9 cellular contexts compared by ENCODE assay signal in the genomic region with DNA sequence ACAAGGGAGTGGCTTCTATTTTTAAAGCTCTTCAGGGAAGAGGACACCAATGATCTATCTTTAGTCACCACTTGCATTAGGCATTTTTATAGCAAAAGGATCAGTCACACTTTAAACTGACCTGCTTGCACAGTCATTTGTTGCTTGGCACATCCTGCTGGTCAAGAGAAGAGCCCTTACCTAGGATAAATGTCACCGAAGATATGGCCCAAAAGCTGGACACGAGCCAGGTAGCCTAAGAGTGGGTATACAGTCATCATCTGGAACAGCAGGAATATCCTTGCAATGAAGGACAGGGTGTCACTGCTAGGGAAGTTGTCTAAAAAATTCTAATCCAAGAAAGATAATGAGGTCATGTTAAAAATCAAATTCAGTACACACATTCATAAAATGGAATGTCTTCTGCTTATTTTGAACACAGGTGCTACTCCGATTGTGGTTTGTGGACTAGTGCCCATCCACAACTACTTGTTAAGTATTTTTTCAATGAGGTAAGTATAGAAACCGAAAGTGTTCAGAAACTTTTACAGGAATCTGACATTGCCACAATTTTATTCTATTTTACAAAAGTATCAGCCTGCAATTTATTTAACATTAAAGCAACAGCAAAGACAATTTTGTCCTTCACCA.
DNase-seq lines count a peak whose midpoint lies in the region; ATAC-seq and TF ChIP-seq lines count a peak whose summit lies in the region.
"Had no signal": no experiment of that assay in that cellular context is flagged by ENCODE, and none has a peak within 500 bp of the region (broad histone marks: within the 10 kb centered on the region; RNA-seq: fewer than 3 reads in every experiment).

No MANE protein-coding gene starts in this region.

- H3K36me3 ChIP-seq in CD8-positive, alpha-beta T cell (ENCODE audit: insufficient read depth, low read length), result no peaks in the 10 kb centered on the region
- no peaks in the 10 kb centered on the region for H3K36me3 ChIP-seq in MG63
- H3K36me3 ChIP-seq in mammary epithelial cell (ENCODE audit: insufficient read depth, low read length), result no peaks in the 10 kb centered on the region
- H3K36me3 ChIP-seq in muscle layer of colon (ENCODE audit: insufficient read depth, low read length), result no peaks in the 10 kb centered on the region

- no peaks in the 10 kb centered on the region for H4K20me1 ChIP-seq in mammary epithelial cell (ENCODE audit: insufficient read depth, low read length)

- H3K9me3 ChIP-seq in CD8-positive, alpha-beta T cell (ENCODE audit: low read length), result no peaks in the 10 kb centered on the region
- H3K9me3 ChIP-seq in MG63 (no peaks in the 10 kb centered on the region), mammary epithelial cell (replicated peaks; ENCODE audit: insufficient read depth, low read length) (no peaks in the 10 kb centered on the region), muscle layer of colon (ENCODE audit: low read length) (no peaks in the 10 kb centered on the region)

- POLR2A ChIA-PET in CD8-positive, alpha-beta T cell (lab: Charles Lee), result no interaction called here

- H3K4me3 ChIP-seq in CD8-positive, alpha-beta T cell (ENCODE audit: low read depth, low read length), result no peak overlapping the region
- H3K4me3 ChIP-seq in MG63 (no peak overlapping the region), mammary epithelial cell (replicated peaks in 1 of 3; ENCODE audit: insufficient read depth in 1 of 3, low read depth in 2 of 3, low read length in 3 of 3) (no peak overlapping the region), muscle layer of colon (ENCODE audit: low read depth in 1 of 2, low read length in 2 of 2) (no peak overlapping the region)

- H3K9me3 Mint-ChIP-seq in CD8-positive, alpha-beta T cell, result no peaks in the 10 kb centered on the region
- H3K9me3 Mint-ChIP-seq: naive B cell had no signal

- WGBS in mammary epithelial cell (ENCODE audit: low coverage, missing lambda C conversion rate), result 10% methylated on average over 4 of the region's 4 CpGs

- peaks cover 27% of the 10 kb centered on the region for H3K36me3 Mint-ChIP-seq in CD8-positive, alpha-beta T cell

- CTCF ChIA-PET in CD8-positive, alpha-beta T cell (lab: Charles Lee), result no interaction called here
- CTCF ChIA-PET in mammary epithelial cell (lab: Charles Lee; ENCODE audit: low non-redundant PET), result no interaction called here

- in situ Hi-C loops in mammary epithelial cell (cut with MboI; ENCODE audit: low sequenced_read_pairs in 2 of 2), result no loop called here

- no peaks in the 10 kb centered on the region for H3K79me2 ChIP-seq in mammary epithelial cell (ENCODE audit: insufficient read depth, low read length)

- no peak overlapping the region for H3K27ac ChIP-seq in CD8-positive, alpha-beta T cell (ENCODE audit: low read depth, low read length)
- H3K27ac ChIP-seq in mammary epithelial cell (ENCODE audit: insufficient read depth, low read depth, low read length) (no peak overlapping the region), muscle layer of colon (ENCODE audit: low read depth, low read length) (peak overlapping the region; percentile 77)

- H2AFZ ChIP-seq in mammary epithelial cell (ENCODE audit: low read depth, low read length), result no peak overlapping the region

- DNase-seq in CD8-positive, alpha-beta T cell, result no peak
- DNase-seq in MG63, result peak; percentile 39
- DNase-seq in mammary epithelial cell, result peak; percentile 43
- no peak for DNase-seq in inferior parietal cortex (ENCODE audit: extremely low spot score)
- DNase-seq in kidney glomerular epithelial cell (lab: John Stamatoyannopoulos, UW), result no peak
- DNase-seq in NCI-H1092 (lab: John Stamatoyannopoulos, UW), result no peak
- no peak for DNase-seq in foreskin melanocyte
- DNase-seq: naive B cell had no signal

- dilution Hi-C loops in mammary epithelial cell (cut with HindIII; ENCODE audit: low sequenced_read_pairs), result no loop called here

- H3K9ac ChIP-seq in mammary epithelial cell (ENCODE audit: insufficient read depth, low read length) (no peak overlapping the region), muscle layer of colon (ENCODE audit: low read length) (no peak overlapping the region)

- intact Hi-C loops in CD8-positive, alpha-beta T cell (cut with DNase I, micrococcal nuclease), result no loop called here
- intact Hi-C loops in mammary epithelial cell (cut with micrococcal nuclease), result no loop called here

- BruUV-seq in mammary epithelial cell (replicated peaks; lab: Mats Ljungman, UMichigan), result no TSS peak

- H3K27ac Mint-ChIP-seq in CD8-positive, alpha-beta T cell, result peak overlapping the region; percentile 12
- H3K27ac Mint-ChIP-seq: naive B cell had no signal

- no peak overlapping the region for H3K4me3 Mint-ChIP-seq in CD8-positive, alpha-beta T cell
- H3K4me3 Mint-ChIP-seq: naive B cell had no signal

- TF ChIP-seq CTCF in CD8-positive, alpha-beta T cell (IDR thresholded peaks at IDR 0.05), result no peak
- no peak for TF ChIP-seq CTCF in mammary epithelial cell (conservative IDR thresholded peaks at IDR 0.05 in 1 of 2, IDR thresholded peaks at IDR 0.05 in 1 of 2; ENCODE audit: extremely low read depth in 1 of 2, insufficient read depth in 1 of 2, low read depth in 1 of 2, low read length in 2 of 2)

- peak overlapping the region; percentile 40 for H3K4me2 ChIP-seq in mammary epithelial cell (ENCODE audit: insufficient read depth, low read depth, low read length)

- no peak for ATAC-seq in CD8-positive, alpha-beta T cell

- H3K4me1 Mint-ChIP-seq in CD8-positive, alpha-beta T cell (ENCODE audit: low read depth), result peaks cover 9% of the 10 kb centered on the region
- H3K4me1 Mint-ChIP-seq: naive B cell had no signal

- no peaks in the 10 kb centered on the region for H3K27me3 Mint-ChIP-seq in CD8-positive, alpha-beta T cell (ENCODE audit: low read depth)
- H3K27me3 Mint-ChIP-seq: naive B cell had no signal

- no peaks in the 10 kb centered on the region for H3K27me3 ChIP-seq in CD8-positive, alpha-beta T cell (ENCODE audit: insufficient read depth, low read length)
- H3K27me3 ChIP-seq in MG63, result no peaks in the 10 kb centered on the region
- no peaks in the 10 kb centered on the region for H3K27me3 ChIP-seq in mammary epithelial cell (ENCODE audit: insufficient read depth, low read length)
- no peaks in the 10 kb centered on the region for H3K27me3 ChIP-seq in muscle layer of colon (ENCODE audit: control insufficient read depth in 1 of 2, insufficient read depth in 2 of 2, low read length in 2 of 2)

- H3K4me1 ChIP-seq in CD8-positive, alpha-beta T cell (ENCODE audit: insufficient read depth, low read length), result no peaks in the 10 kb centered on the region
- peaks cover 11% of the 10 kb centered on the region for H3K4me1 ChIP-seq in mammary epithelial cell (ENCODE audit: insufficient read depth, low read length)
- H3K4me1 ChIP-seq in muscle layer of colon (ENCODE audit: insufficient read depth, low read length), result peaks cover 59% of the 10 kb centered on the region

Comparison
In these comparisons a context has a peak if more than half of its experiments do, and no peak if none do; other contexts are left out.
1. DNase-seq: peak in MG63 (single experiment) and mammary epithelial cell (single experiment); none in CD8-positive, alpha-beta T cell (0 of 7), inferior parietal cortex (single experiment), kidney glomerular epithelial cell (single experiment), NCI-H1092 (single experiment) and foreskin melanocyte (single experiment).